In the genomic region with DNA sequence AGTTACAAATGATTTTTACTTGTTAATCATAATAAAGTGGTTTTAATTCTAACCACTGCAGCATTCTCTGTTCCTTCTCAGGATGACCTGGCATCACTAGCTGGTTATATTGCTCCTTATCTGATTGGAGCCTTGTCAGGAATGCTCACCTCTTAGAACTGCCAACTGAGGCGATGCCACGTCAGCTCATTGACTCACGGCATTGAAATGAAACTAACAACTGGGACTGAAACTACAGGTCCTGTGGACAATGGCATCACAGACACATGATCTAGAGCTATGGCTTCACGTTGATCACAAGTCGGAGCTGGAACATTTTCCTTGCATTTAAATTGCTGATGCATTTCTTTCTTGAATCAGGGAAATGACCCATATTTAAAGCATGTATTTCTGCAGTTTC, we compare ENCODE assay signal across 8 cellular contexts. TPM values are rescaled to one million over a fixed set of nuclear protein-coding genes. Genes with fewer than 3 reads are reported as not detected.
A peak's percentile ranks its signal among the peaks of the same experiment; 100 is the strongest.
DNase-seq lines count a peak whose midpoint lies in the region; ATAC-seq and TF ChIP-seq lines count a peak whose summit lies in the region.

No MANE protein-coding gene starts in this region.

- H3K36me3 Mint-ChIP-seq in stimulated activated effector memory CD8-positive, alpha-beta T cell treated with anti-CD3 and anti-CD28 coated beads, Interleukin-12 subunit alpha, Interleukin-12 subunit beta, amount 100 ng/mL, for 72 hours, result no peaks in the 10 kb centered on the region

- H3K4me3 ChIP-seq in HFF-Myc (replicated peaks; ENCODE audit: low read depth, low read length), result no peak overlapping the region

- no peaks in the 10 kb centered on the region for H3K4me1 Mint-ChIP-seq in stimulated activated effector memory CD8-positive, alpha-beta T cell treated with anti-CD3 and anti-CD28 coated beads, Interleukin-12 subunit alpha, Interleukin-12 subunit beta, amount 100 ng/mL, for 72 hours

- H3K27ac Mint-ChIP-seq in stimulated activated effector memory CD8-positive, alpha-beta T cell treated with anti-CD3 and anti-CD28 coated beads, Interleukin-12 subunit alpha, Interleukin-12 subunit beta, amount 100 ng/mL, for 72 hours, result no peak overlapping the region

- peaks cover 22% of the 10 kb centered on the region for H3K9me3 Mint-ChIP-seq in stimulated activated effector memory CD8-positive, alpha-beta T cell treated with anti-CD3 and anti-CD28 coated beads, Interleukin-12 subunit alpha, Interleukin-12 subunit beta, amount 100 ng/mL, for 72 hours

- no peak for TF ChIP-seq CTCF in HFF-Myc (IDR thresholded peaks at IDR 0.05; ENCODE audit: low read depth, low read length, missing control alignments)

- H3K4me3 Mint-ChIP-seq in stimulated activated effector memory CD8-positive, alpha-beta T cell treated with anti-CD3 and anti-CD28 coated beads, Interleukin-12 subunit alpha, Interleukin-12 subunit beta, amount 100 ng/mL, for 72 hours, result no peak overlapping the region

- DNase-seq in DMS79 (lab: John Stamatoyannopoulos, UW), result peak; percentile 62
- DNase-seq in HFF-Myc (ENCODE audit: extremely low read depth, low read depth), result peak; percentile 48
- DNase-seq in RPMI7951 (ENCODE audit: low read depth), result peak; percentile 100
- DNase-seq in left cardiac atrium, result peak; percentile 21
- no peak for DNase-seq in stimulated activated effector memory CD8-positive, alpha-beta T cell treated with anti-CD3 and anti-CD28 coated beads, Interleukin-12 subunit alpha, Interleukin-12 subunit beta, amount 100 ng/mL, for 72 hours (ENCODE audit: low spot score in 2 of 2)
- no peak for DNase-seq in NK-92 (lab: John Stamatoyannopoulos, UW; ENCODE audit: unreplicated experiment)
- DNase-seq in DMS114 treated with DMSO at 0.1 percent for 48 hours (lab: John Stamatoyannopoulos, UW; ENCODE audit: unreplicated experiment), result no peak
- no peak for DNase-seq in OCI-M2 (lab: John Stamatoyannopoulos, UW; ENCODE audit: unreplicated experiment)

- peak; percentile 38 to 76 for ATAC-seq in left cardiac atrium
- no peak for ATAC-seq in stimulated activated effector memory CD8-positive, alpha-beta T cell treated with anti-CD3 and anti-CD28 coated beads, Interleukin-12 subunit alpha, Interleukin-12 subunit beta, amount 100 ng/mL, for 72 hours

- intact Hi-C loops in left cardiac atrium (cut with DNase I), result no loop called here

RNA-seq across cellular contexts. Expression of a gene that starts 54.9 kb away (rescaled TPM):
- 4.9 and 6.7 TPM in 2 replicates for total RNA-seq in RPMI7951 (2014; rRNA removed; shearing (Covaris generic))
- total RNA-seq in left cardiac atrium, result 1 to 10 TPM; 4.7 to 6.6 TPM

Comparison
In these comparisons a context has a peak if more than half of its experiments do, and no peak if none do; other contexts are left out.
1. DNase-seq: peak in DMS79 (single experiment), HFF-Myc (single experiment), RPMI7951 (single experiment) and left cardiac atrium (single experiment); none in stimulated activated effector memory CD8-positive, alpha-beta T cell treated with anti-CD3 and anti-CD28 coated beads, Interleukin-12 subunit alpha, Interleukin-12 subunit beta, amount 100 ng/mL, for 72 hours (0 of 2), NK-92 (single experiment), DMS114 treated with DMSO at 0.1 percent for 48 hours (single experiment) and OCI-M2 (single experiment).